29 cellular contexts compared by ENCODE assay signal in genomic region chr3:77240072-77240650, GRCh38.
"Had no signal": no experiment of that assay in that cellular context is flagged by ENCODE, and none has a peak within 500 bp of the region (broad histone marks: within the 10 kb centered on the region; RNA-seq: fewer than 3 reads in every experiment).

No MANE protein-coding gene starts in this region.

- H3K27me3 ChIP-seq: adrenal gland, body of pancreas, brain microvascular endothelial cell, breast epithelium had no signal

- H3K27ac ChIP-seq: adrenal gland, body of pancreas, brain microvascular endothelial cell, breast epithelium, VCaP had no signal

- H3K4me3 ChIP-seq: adrenal gland, body of pancreas, breast epithelium had no signal

- DNase-seq: activated B cell treated with CpG ODN at 0.5 μM for 24 hours; activated CD4-positive, alpha-beta memory T cell treated with anti-CD3 and anti-CD28 coated beads for 36 hours; activated CD4-positive, alpha-beta T cell treated with anti-CD3 and anti-CD28 coated beads for 4 hours; activated CD4-positive, alpha-beta T cell treated with anti-CD3 and anti-CD28 coated beads, Interleukin-2, amount 10 ng/mL, durations not matched to agents 24 days and 14 days; activated CD4-positive, alpha-beta T cell treated with anti-CD3 and anti-CD28 coated beads, Interleukin-2, amount 50 U/mL, for 1 hour; activated CD4-positive, alpha-beta T cell treated with anti-CD3 and anti-CD28 coated beads, Interleukin-2, amount 50 U/mL, for 4 hours; activated CD4-positive, CD25-positive, alpha-beta regulatory T cell treated with anti-CD3 and anti-CD28 coated beads, Interleukin-2, amount 50 U/mL, for 72 hours; activated CD8-positive, alpha-beta memory T cell treated with anti-CD3 and anti-CD28 coated beads, Interleukin-2, amount 50 U/mL, for 4 hours; activated CD8-positive, alpha-beta T cell treated with anti-CD3 and anti-CD28 coated beads for 36 hours; activated effector memory CD4-positive, alpha-beta T cell treated with anti-CD3 and anti-CD28 coated beads, Interleukin-2, amount 50 U/mL, for 16 hours; activated naive CD4-positive, alpha-beta T cell; activated naive CD4-positive, alpha-beta T cell treated with anti-CD3 and anti-CD28 coated beads for 36 hours; activated naive CD4-positive, alpha-beta T cell treated with anti-CD3 and anti-CD28 coated beads, Interleukin-2, amount 50 U/mL, for 16 hours; activated naive CD8-positive, alpha-beta T cell treated with anti-CD3 and anti-CD28 coated beads for 36 hours; activated T-cell treated with anti-CD3 and anti-CD28 coated beads for 4 hours; activated T-cell treated with anti-CD3 and anti-CD28 coated beads, Interleukin-2, amount 50 U/mL, for 1 hour; activated T-cell treated with anti-CD3 and anti-CD28 coated beads, Interleukin-2, amount 50 U/mL, for 4 hours; activated T-cell treated with anti-CD3 and anti-CD28 coated beads, Interleukin-2, amount 50 U/mL, for 72 hours; adrenal gland; amniotic stem cell; aorta; body of pancreas; brain microvascular endothelial cell; central memory CD4-positive, alpha-beta T cell; T-helper 1 cell; T-helper 2 cell; T-helper 9 cell had no signal

- H3K36me3 ChIP-seq: adrenal gland, brain microvascular endothelial cell, breast epithelium had no signal

- H3K9me3 ChIP-seq: adrenal gland, body of pancreas, breast epithelium had no signal

- H3K4me1 ChIP-seq: adrenal gland, breast epithelium had no signal
